Comparison of ENCODE assay signal across 1 cellular context in the genomic region with DNA sequence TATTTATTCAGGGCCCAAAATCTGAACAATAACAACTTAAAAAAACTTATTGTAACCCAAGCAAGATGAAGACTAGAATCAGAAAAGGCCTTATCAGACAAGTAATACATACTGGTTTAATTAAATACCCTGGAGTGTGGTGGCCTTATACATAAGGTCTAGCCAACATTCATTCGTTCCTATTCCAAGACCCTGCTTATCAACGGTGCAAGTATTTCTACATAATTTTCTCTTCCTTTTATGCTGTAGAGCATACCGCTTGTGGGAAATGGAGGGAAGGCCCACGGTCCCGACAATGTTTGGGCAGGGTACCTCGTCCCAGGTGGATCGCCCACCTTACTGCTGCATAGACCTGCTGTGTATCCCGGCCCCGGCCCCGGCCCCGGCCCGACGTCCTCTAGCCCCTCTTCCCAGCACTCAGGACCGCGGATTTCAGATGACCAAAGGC.
TF ChIP-seq lines count a peak whose summit lies in the region.

No MANE protein-coding gene starts in this region.

TF ChIP-seq in HepG2, 621 proteins besides CTCF, POLR2A, EP300 and RAD21 (continues in another document):
- TF ChIP-seq ZNF451 (CRISPR knock-in tag; IDR thresholded peaks at IDR 0.05): no peak
- TF ChIP-seq, protein P1, sequence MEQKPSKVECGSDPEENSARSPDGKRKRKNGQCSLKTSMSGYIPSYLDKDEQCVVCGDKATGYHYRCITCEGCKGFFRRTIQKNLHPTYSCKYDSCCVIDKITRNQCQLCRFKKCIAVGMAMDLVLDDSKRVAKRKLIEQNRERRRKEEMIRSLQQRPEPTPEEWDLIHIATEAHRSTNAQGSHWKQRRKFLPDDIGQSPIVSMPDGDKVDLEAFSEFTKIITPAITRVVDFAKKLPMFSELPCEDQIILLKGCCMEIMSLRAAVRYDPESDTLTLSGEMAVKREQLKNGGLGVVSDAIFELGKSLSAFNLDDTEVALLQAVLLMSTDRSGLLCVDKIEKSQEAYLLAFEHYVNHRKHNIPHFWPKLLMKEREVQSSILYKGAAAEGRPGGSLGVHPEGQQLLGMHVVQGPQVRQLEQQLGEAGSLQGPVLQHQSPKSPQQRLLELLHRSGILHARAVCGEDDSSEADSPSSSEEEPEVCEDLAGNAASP (CRISPR knock-in tag; IDR thresholded peaks at IDR 0.05; ENCODE audit: borderline replicate concordance): no peak
- 0 out of 2 replicates have a peak, but pooled peaks have one; percentile 6 for TF ChIP-seq ZBTB42 (CRISPR knock-in tag; IDR thresholded peaks at IDR 0.05)
- TF ChIP-seq KMT2B (CRISPR knock-in tag; IDR thresholded peaks at IDR 0.05): no peak
- TF ChIP-seq, protein P2, sequence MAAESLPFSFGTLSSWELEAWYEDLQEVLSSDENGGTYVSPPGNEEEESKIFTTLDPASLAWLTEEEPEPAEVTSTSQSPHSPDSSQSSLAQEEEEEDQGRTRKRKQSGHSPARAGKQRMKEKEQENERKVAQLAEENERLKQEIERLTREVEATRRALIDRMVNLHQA (CRISPR knock-in tag; IDR thresholded peaks at IDR 0.05): no peak
- TF ChIP-seq ZNF253 (CRISPR knock-in tag; IDR thresholded peaks at IDR 0.05; ENCODE audit: borderline replicate concordance): no peak
- TF ChIP-seq HOXA3 (CRISPR knock-in tag; IDR thresholded peaks at IDR 0.05): no peak
- TF ChIP-seq DNMT3B (CRISPR knock-in tag; conservative IDR thresholded peaks at IDR 0.05): no peak
- no peak for TF ChIP-seq MED8 (CRISPR knock-in tag; IDR thresholded peaks at IDR 0.05; ENCODE audit: insufficient replicate concordance)
- no peak for TF ChIP-seq ZNF432 (CRISPR knock-in tag; IDR thresholded peaks at IDR 0.05; ENCODE audit: borderline replicate concordance)
- TF ChIP-seq, protein P3, sequence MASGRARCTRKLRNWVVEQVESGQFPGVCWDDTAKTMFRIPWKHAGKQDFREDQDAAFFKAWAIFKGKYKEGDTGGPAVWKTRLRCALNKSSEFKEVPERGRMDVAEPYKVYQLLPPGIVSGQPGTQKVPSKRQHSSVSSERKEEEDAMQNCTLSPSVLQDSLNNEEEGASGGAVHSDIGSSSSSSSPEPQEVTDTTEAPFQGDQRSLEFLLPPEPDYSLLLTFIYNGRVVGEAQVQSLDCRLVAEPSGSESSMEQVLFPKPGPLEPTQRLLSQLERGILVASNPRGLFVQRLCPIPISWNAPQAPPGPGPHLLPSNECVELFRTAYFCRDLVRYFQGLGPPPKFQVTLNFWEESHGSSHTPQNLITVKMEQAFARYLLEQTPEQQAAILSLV (CRISPR knock-in tag; IDR thresholded peaks at IDR 0.05; ENCODE audit: borderline replicate concordance): no peak
- TF ChIP-seq, protein P4, sequence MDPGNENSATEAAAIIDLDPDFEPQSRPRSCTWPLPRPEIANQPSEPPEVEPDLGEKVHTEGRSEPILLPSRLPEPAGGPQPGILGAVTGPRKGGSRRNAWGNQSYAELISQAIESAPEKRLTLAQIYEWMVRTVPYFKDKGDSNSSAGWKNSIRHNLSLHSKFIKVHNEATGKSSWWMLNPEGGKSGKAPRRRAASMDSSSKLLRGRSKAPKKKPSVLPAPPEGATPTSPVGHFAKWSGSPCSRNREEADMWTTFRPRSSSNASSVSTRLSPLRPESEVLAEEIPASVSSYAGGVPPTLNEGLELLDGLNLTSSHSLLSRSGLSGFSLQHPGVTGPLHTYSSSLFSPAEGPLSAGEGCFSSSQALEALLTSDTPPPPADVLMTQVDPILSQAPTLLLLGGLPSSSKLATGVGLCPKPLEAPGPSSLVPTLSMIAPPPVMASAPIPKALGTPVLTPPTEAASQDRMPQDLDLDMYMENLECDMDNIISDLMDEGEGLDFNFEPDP (CRISPR knock-in tag; conservative IDR thresholded peaks at IDR 0.05): 0 out of 2 replicates have a peak, but pooled peaks have one; percentile 57
- TF ChIP-seq SMARCE1 (IDR thresholded peaks at IDR 0.05; ENCODE audit: borderline replicate concordance): no peak
- no peak for TF ChIP-seq ZNF343 (CRISPR knock-in tag; IDR thresholded peaks at IDR 0.05)
- no peak for TF ChIP-seq GABPB1 (CRISPR knock-in tag; IDR thresholded peaks at IDR 0.05)
- TF ChIP-seq SMYD3 (CRISPR knock-in tag; IDR thresholded peaks at IDR 0.05): 0 out of 2 replicates have a peak, but pooled peaks have one; percentile 41
- TF ChIP-seq ARID2 (CRISPR knock-in tag; IDR thresholded peaks at IDR 0.05; ENCODE audit: borderline replicate concordance): peak; percentile 69; the same call in 1 of the 2 replicates
- no peak for TF ChIP-seq HOXD1 (CRISPR knock-in tag; IDR thresholded peaks at IDR 0.05)
- no peak for TF ChIP-seq ZNF737 (CRISPR knock-in tag; IDR thresholded peaks at IDR 0.05; ENCODE audit: borderline replicate concordance)
- no peak for TF ChIP-seq SMAD3 (CRISPR knock-in tag; IDR thresholded peaks at IDR 0.05)
- TF ChIP-seq, protein P5, sequence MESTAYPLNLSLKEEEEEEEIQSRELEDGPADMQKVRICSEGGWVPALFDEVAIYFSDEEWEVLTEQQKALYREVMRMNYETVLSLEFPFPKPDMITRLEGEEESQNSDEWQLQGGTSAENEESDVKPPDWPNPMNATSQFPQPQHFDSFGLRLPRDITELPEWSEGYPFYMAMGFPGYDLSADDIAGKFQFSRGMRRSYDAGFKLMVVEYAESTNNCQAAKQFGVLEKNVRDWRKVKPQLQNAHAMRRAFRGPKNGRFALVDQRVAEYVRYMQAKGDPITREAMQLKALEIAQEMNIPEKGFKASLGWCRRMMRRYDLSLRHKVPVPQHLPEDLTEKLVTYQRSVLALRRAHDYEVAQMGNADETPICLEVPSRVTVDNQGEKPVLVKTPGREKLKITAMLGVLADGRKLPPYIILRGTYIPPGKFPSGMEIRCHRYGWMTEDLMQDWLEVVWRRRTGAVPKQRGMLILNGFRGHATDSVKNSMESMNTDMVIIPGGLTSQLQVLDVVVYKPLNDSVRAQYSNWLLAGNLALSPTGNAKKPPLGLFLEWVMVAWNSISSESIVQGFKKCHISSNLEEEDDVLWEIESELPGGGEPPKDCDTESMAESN (CRISPR knock-in tag; conservative IDR thresholded peaks at IDR 0.05): 0 out of 2 replicates have a peak, but pooled peaks have one; percentile 45
- peak; percentile 47; the same call in 1 of the 2 replicates for TF ChIP-seq ZSCAN31 (CRISPR knock-in tag; IDR thresholded peaks at IDR 0.05; ENCODE audit: low read depth)
- 0 out of 2 replicates have a peak, but pooled peaks have one; percentile 22 for TF ChIP-seq ARNT2 (CRISPR knock-in tag; IDR thresholded peaks at IDR 0.05; ENCODE audit: low read depth)
- TF ChIP-seq, protein P6, sequence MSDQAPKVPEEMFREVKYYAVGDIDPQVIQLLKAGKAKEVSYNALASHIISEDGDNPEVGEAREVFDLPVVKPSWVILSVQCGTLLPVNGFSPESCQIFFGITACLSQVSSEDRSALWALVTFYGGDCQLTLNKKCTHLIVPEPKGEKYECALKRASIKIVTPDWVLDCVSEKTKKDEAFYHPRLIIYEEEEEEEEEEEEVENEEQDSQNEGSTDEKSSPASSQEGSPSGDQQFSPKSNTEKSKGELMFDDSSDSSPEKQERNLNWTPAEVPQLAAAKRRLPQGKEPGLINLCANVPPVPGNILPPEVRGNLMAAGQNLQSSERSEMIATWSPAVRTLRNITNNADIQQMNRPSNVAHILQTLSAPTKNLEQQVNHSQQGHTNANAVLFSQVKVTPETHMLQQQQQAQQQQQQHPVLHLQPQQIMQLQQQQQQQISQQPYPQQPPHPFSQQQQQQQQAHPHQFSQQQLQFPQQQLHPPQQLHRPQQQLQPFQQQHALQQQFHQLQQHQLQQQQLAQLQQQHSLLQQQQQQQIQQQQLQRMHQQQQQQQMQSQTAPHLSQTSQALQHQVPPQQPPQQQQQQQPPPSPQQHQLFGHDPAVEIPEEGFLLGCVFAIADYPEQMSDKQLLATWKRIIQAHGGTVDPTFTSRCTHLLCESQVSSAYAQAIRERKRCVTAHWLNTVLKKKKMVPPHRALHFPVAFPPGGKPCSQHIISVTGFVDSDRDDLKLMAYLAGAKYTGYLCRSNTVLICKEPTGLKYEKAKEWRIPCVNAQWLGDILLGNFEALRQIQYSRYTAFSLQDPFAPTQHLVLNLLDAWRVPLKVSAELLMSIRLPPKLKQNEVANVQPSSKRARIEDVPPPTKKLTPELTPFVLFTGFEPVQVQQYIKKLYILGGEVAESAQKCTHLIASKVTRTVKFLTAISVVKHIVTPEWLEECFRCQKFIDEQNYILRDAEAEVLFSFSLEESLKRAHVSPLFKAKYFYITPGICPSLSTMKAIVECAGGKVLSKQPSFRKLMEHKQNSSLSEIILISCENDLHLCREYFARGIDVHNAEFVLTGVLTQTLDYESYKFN (CRISPR knock-in tag; conservative IDR thresholded peaks at IDR 0.05): no peak
- TF ChIP-seq, protein P7, sequence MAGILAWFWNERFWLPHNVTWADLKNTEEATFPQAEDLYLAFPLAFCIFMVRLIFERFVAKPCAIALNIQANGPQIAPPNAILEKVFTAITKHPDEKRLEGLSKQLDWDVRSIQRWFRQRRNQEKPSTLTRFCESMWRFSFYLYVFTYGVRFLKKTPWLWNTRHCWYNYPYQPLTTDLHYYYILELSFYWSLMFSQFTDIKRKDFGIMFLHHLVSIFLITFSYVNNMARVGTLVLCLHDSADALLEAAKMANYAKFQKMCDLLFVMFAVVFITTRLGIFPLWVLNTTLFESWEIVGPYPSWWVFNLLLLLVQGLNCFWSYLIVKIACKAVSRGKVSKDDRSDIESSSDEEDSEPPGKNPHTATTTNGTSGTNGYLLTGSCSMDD (CRISPR knock-in tag; IDR thresholded peaks at IDR 0.05): no peak
- no peak for TF ChIP-seq ZNF263 (CRISPR knock-in tag; IDR thresholded peaks at IDR 0.05)
- TF ChIP-seq, protein P8, sequence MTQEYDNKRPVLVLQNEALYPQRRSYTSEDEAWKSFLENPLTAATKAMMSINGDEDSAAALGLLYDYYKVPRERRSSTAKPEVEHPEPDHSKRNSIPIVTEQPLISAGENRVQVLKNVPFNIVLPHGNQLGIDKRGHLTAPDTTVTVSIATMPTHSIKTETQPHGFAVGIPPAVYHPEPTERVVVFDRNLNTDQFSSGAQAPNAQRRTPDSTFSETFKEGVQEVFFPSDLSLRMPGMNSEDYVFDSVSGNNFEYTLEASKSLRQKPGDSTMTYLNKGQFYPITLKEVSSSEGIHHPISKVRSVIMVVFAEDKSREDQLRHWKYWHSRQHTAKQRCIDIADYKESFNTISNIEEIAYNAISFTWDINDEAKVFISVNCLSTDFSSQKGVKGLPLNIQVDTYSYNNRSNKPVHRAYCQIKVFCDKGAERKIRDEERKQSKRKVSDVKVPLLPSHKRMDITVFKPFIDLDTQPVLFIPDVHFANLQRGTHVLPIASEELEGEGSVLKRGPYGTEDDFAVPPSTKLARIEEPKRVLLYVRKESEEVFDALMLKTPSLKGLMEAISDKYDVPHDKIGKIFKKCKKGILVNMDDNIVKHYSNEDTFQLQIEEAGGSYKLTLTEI (CRISPR knock-in tag; conservative IDR thresholded peaks at IDR 0.05): no peak
- TF ChIP-seq ZNF891 (CRISPR knock-in tag; IDR thresholded peaks at IDR 0.05): no peak
- no peak for TF ChIP-seq HNRNPL (IDR thresholded peaks at IDR 0.05; ENCODE audit: low read depth, low read length)
- no peak for TF ChIP-seq NFKB2 (CRISPR knock-in tag; IDR thresholded peaks at IDR 0.05; ENCODE audit: borderline replicate concordance)
- TF ChIP-seq, protein P9, sequence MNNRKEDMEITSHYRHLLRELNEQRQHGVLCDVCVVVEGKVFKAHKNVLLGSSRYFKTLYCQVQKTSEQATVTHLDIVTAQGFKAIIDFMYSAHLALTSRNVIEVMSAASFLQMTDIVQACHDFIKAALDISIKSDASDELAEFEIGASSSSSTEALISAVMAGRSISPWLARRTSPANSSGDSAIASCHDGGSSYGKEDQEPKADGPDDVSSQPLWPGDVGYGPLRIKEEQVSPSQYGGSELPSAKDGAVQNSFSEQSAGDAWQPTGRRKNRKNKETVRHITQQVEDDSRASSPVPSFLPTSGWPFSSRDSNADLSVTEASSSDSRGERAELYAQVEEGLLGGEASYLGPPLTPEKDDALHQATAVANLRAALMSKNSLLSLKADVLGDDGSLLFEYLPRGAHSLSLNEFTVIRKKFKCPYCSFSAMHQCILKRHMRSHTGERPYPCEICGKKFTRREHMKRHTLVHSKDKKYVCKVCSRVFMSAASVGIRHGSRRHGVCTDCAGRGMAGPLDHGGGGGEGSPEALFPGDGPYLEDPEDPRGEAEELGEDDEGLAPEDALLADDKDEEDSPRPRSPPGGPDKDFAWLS (CRISPR knock-in tag; IDR thresholded peaks at IDR 0.05; ENCODE audit: borderline replicate concordance): no peak
- TF ChIP-seq ZNF382 (CRISPR knock-in tag; IDR thresholded peaks at IDR 0.05; ENCODE audit: borderline replicate concordance): no peak
- no peak for TF ChIP-seq ZNF530 (CRISPR knock-in tag; IDR thresholded peaks at IDR 0.05; ENCODE audit: low read depth)
- TF ChIP-seq, protein P10, sequence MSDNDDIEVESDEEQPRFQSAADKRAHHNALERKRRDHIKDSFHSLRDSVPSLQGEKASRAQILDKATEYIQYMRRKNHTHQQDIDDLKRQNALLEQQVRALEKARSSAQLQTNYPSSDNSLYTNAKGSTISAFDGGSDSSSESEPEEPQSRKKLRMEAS (IDR thresholded peaks at IDR 0.05): 0 out of 2 replicates have a peak, but pooled peaks have one; percentile 20
- no peak for TF ChIP-seq ZMYM3 (CRISPR knock-in tag; IDR thresholded peaks at IDR 0.05)
- TF ChIP-seq SNAPC2 (CRISPR knock-in tag; IDR thresholded peaks at IDR 0.05): 0 out of 2 replicates have a peak, but pooled peaks have one; percentile 65
- TF ChIP-seq, protein P11, sequence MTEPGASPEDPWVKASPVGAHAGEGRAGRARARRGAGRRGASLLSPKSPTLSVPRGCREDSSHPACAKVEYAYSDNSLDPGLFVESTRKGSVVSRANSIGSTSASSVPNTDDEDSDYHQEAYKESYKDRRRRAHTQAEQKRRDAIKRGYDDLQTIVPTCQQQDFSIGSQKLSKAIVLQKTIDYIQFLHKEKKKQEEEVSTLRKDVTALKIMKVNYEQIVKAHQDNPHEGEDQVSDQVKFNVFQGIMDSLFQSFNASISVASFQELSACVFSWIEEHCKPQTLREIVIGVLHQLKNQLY (CRISPR knock-in tag; IDR thresholded peaks at IDR 0.05): no peak
- TF ChIP-seq, protein P12, sequence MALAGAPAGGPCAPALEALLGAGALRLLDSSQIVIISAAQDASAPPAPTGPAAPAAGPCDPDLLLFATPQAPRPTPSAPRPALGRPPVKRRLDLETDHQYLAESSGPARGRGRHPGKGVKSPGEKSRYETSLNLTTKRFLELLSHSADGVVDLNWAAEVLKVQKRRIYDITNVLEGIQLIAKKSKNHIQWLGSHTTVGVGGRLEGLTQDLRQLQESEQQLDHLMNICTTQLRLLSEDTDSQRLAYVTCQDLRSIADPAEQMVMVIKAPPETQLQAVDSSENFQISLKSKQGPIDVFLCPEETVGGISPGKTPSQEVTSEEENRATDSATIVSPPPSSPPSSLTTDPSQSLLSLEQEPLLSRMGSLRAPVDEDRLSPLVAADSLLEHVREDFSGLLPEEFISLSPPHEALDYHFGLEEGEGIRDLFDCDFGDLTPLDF (CRISPR knock-in tag; IDR thresholded peaks at IDR 0.05): no peak
